In genomic region chr1:235714205-235714897, GRCh38 we compare ENCODE assay signal across 22 cellular contexts.
DNase-seq lines count a peak whose midpoint lies in the region; ATAC-seq, FAIRE-seq and TF ChIP-seq lines count a peak whose summit lies in the region.
"Had no signal": no experiment of that assay in that cellular context is flagged by ENCODE, and none has a peak within 500 bp of the region (broad histone marks: within the 10 kb centered on the region; RNA-seq: fewer than 3 reads in every experiment).

No MANE protein-coding gene starts in this region.

- DNase-seq in DMS153 (lab: John Stamatoyannopoulos, UW) (peak; percentile 16), NCI-H1417 treated with DMSO at 0.1 percent for 48 hours (lab: John Stamatoyannopoulos, UW) (peak; percentile 79), NCI-H446 (lab: John Stamatoyannopoulos, UW) (peak; percentile 78 to 80), immature natural killer cell (no peak), HTR-8/SVneo (ENCODE audit: insufficient read length, low spot score) (no peak), endothelial cell (ENCODE audit: low spot score) (no peak)
- DNase-seq: activated B cell treated with CpG ODN at 0.5 μM for 24 hours; activated CD8-positive, alpha-beta T cell treated with anti-CD3 and anti-CD28 coated beads, Interleukin-2, amount 10 ng/mL, durations not matched to agents 7 days and 5 days; activated naive CD8-positive, alpha-beta T cell treated with anti-CD3 and anti-CD28 coated beads, Interleukin-2, amount 10 ng/mL, durations not matched to agents 7 days and 5 days; activated T-cell treated with anti-CD3 and anti-CD28 coated beads, Interleukin-2, amount 50 U/mL, for 72 hours; brain microvascular endothelial cell; dermis blood vessel endothelial cell; erythroblast; gastrocnemius medialis; NCI-H2227 treated with DMSO at 0.1 percent for 48 hours; testis had no signal

- peaks cover 3% of the 10 kb centered on the region for H3K36me3 ChIP-seq in endocrine pancreas (ENCODE audit: control insufficient read depth, insufficient read depth, low read length)
- H3K36me3 ChIP-seq: brain microvascular endothelial cell had no signal

- H3K36me3 Mint-ChIP-seq in immature natural killer cell (peaks cover 6 to 51% (median 21%) of the 10 kb centered on the region in 3 donors), endothelial cell (ENCODE audit: low read depth, unreplicated experiment) (no peaks in the 10 kb centered on the region)
- H3K36me3 Mint-ChIP-seq: mesothelial cell of epicardium had no signal

- no peaks in the 10 kb centered on the region for H3K27me3 ChIP-seq in endocrine pancreas (ENCODE audit: control insufficient read depth, insufficient read depth, low read length)
- H3K27me3 ChIP-seq: brain microvascular endothelial cell, gastrocnemius medialis, testis had no signal

- no peak for TF ChIP-seq CTCF in endothelial cell (IDR thresholded peaks at IDR 0.05; ENCODE audit: unreplicated experiment)

- H3K27ac Mint-ChIP-seq in immature natural killer cell: no peak overlapping the region
- no peak overlapping the region for H3K27ac Mint-ChIP-seq in endothelial cell (ENCODE audit: unreplicated experiment)
- H3K27ac Mint-ChIP-seq: activated CD8-positive, alpha-beta T cell treated with anti-CD3 and anti-CD28 coated beads, Interleukin-2, amount 10 ng/mL, durations not matched to agents 7 days and 5 days; activated naive CD8-positive, alpha-beta T cell treated with anti-CD3 and anti-CD28 coated beads, Interleukin-2, amount 10 ng/mL, durations not matched to agents 7 days and 5 days; activated T-cell treated with anti-CD3 and anti-CD28 coated beads, Interleukin-2, amount 50 U/mL, for 72 hours; mesothelial cell of epicardium; T-helper 1 cell treated with Interleukin-12 subunit alpha and Interleukin-12 subunit beta and Interleukin-4 antibody, amounts not matched to agents 30 μg/mL and 1 μg/mL, for 36 hours had no signal

- H3K9ac ChIP-seq in endocrine pancreas (ENCODE audit: control insufficient read depth, insufficient read depth, low read length): no peak overlapping the region

- H3K9me3 Mint-ChIP-seq in immature natural killer cell (no peaks in the 10 kb centered on the region), endothelial cell (ENCODE audit: unreplicated experiment) (no peaks in the 10 kb centered on the region)
- H3K9me3 Mint-ChIP-seq: activated B cell treated with CpG ODN at 0.5 μM for 24 hours; activated naive CD8-positive, alpha-beta T cell treated with anti-CD3 and anti-CD28 coated beads, Interleukin-2, amount 10 ng/mL, durations not matched to agents 7 days and 5 days; activated T-cell treated with anti-CD3 and anti-CD28 coated beads, Interleukin-2, amount 50 U/mL, for 72 hours; mesothelial cell of epicardium; neural crest cell; T-helper 1 cell treated with Interleukin-12 subunit alpha and Interleukin-12 subunit beta and Interleukin-4 antibody, amounts not matched to agents 30 μg/mL and 1 μg/mL, for 36 hours had no signal

- no peak overlapping the region for H3K4me3 Mint-ChIP-seq in immature natural killer cell
- no peak overlapping the region for H3K4me3 Mint-ChIP-seq in endothelial cell (ENCODE audit: unreplicated experiment)
- H3K4me3 Mint-ChIP-seq: activated B cell treated with CpG ODN at 0.5 μM for 24 hours; activated CD8-positive, alpha-beta T cell treated with anti-CD3 and anti-CD28 coated beads, Interleukin-2, amount 10 ng/mL, durations not matched to agents 7 days and 5 days; activated naive CD8-positive, alpha-beta T cell treated with anti-CD3 and anti-CD28 coated beads, Interleukin-2, amount 10 ng/mL, durations not matched to agents 7 days and 5 days; activated T-cell treated with anti-CD3 and anti-CD28 coated beads, Interleukin-2, amount 50 U/mL, for 72 hours; mesothelial cell of epicardium; neural crest cell; T-helper 1 cell treated with Interleukin-12 subunit alpha and Interleukin-12 subunit beta and Interleukin-4 antibody, amounts not matched to agents 30 μg/mL and 1 μg/mL, for 36 hours had no signal

- no peak for FAIRE-seq in HTR-8/SVneo (lab: Jason Lieb, UNC)

- peaks cover 25% of the 10 kb centered on the region for H3K4me1 ChIP-seq in endocrine pancreas (ENCODE audit: control insufficient read depth, insufficient read depth, low read length)
- H3K4me1 ChIP-seq: gastrocnemius medialis, testis had no signal

- H3K4me3 ChIP-seq in endocrine pancreas (ENCODE audit: control insufficient read depth, insufficient read depth, low read length): peak overlapping the region; percentile 11
- H3K4me3 ChIP-seq: gastrocnemius medialis, testis had no signal

- ATAC-seq in GM19397 (IDR thresholded peaks at IDR 0.05; ENCODE audit: unreplicated experiment): no peak
- ATAC-seq: activated CD8-positive, alpha-beta T cell treated with anti-CD3 and anti-CD28 coated beads, Interleukin-2, amount 10 ng/mL, durations not matched to agents 7 days and 5 days; activated T-cell treated with anti-CD3 and anti-CD28 coated beads, Interleukin-2, amount 50 U/mL, for 72 hours; gastrocnemius medialis; Right ventricle myocardium inferior had no signal

- H3K27me3 Mint-ChIP-seq in immature natural killer cell (ENCODE audit: low read depth in 3 of 3): no peaks in the 10 kb centered on the region
- H3K27me3 Mint-ChIP-seq in endothelial cell (ENCODE audit: unreplicated experiment): no peaks in the 10 kb centered on the region
- H3K27me3 Mint-ChIP-seq: activated B cell treated with CpG ODN at 0.5 μM for 24 hours; activated naive CD8-positive, alpha-beta T cell treated with anti-CD3 and anti-CD28 coated beads, Interleukin-2, amount 10 ng/mL, durations not matched to agents 7 days and 5 days had no signal

- H3K4me1 Mint-ChIP-seq in immature natural killer cell (no peaks in the 10 kb centered on the region), endothelial cell (ENCODE audit: unreplicated experiment) (no peaks in the 10 kb centered on the region)
- H3K4me1 Mint-ChIP-seq: activated B cell treated with CpG ODN at 0.5 μM for 24 hours; activated naive CD8-positive, alpha-beta T cell treated with anti-CD3 and anti-CD28 coated beads, Interleukin-2, amount 10 ng/mL, durations not matched to agents 7 days and 5 days; mesothelial cell of epicardium; neural crest cell had no signal

- no peaks in the 10 kb centered on the region for H3K9me3 ChIP-seq in endocrine pancreas (ENCODE audit: control insufficient read depth, low read length)
- H3K9me3 ChIP-seq: gastrocnemius medialis, testis had no signal

Comparison
In these comparisons a context has a peak if more than half of its experiments do, and no peak if none do; other contexts are left out.
1. DNase-seq: peak in DMS153 (single experiment), NCI-H1417 treated with DMSO at 0.1 percent for 48 hours (single experiment) and NCI-H446 (2 of 2); none in immature natural killer cell (0 of 3), HTR-8/SVneo (single experiment) and endothelial cell (single experiment).